ENCODE assay signal across 9 cellular contexts in the genomic region with DNA sequence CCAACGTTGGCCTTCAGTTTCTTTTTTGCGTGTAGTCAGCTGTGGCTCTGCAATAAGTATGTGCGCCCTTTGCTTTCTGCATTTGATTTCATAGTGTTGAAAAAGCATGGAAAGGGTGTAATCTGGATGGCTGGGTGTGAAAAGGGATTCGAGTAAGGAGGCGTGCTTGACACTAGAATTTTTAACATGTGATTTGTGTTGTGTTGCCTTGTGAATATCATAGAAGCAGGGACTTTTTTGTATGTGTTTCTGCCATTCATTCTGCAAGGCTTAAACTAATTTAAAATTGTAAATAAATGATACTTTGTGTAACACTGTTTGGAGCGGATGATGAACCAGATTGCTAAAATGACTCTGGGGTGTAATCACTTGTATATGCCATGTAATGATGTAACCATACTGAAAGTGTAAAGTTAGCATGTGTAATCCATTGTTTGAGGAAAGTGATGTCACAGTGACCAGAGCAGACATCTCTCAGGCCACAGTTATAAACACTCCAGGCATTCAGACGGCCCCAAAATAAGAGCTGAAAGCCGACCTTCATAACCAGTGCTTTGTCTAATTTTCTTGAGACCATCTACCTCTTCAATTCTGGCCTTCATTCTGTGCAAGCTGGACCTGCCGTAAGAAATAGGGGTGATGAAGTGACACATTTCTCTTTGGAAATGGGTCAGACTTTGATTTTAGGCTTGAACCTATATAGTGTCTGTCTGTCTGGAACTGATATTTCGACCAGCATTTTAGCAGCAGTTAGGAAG. TPM values are rescaled to one million over a fixed set of nuclear protein-coding genes. Genes with fewer than 3 reads are reported as not detected.
DNase-seq lines count a peak whose midpoint lies in the region; ATAC-seq, FAIRE-seq and TF ChIP-seq lines count a peak whose summit lies in the region.
"Had no signal": no experiment of that assay in that cellular context is flagged by ENCODE, and none has a peak within 500 bp of the region (broad histone marks: within the 10 kb centered on the region; RNA-seq: fewer than 3 reads in every experiment).

No MANE protein-coding gene starts in this region.

- DNase-seq in GM03348 (ENCODE audit: low spot score) (peak; percentile 39), GM12878 (ENCODE audit: low read depth, low spot score) (no peak), heart left ventricle (no peak), renal cortical epithelial cell (ENCODE audit: low read depth) (peak; percentile 4), NCI-H748 treated with DMSO at 0.1 percent for 48 hours (lab: John Stamatoyannopoulos, UW) (no peak), HEK293T (ENCODE audit: extremely low spot score) (no peak), NCI-H69 (lab: John Stamatoyannopoulos, UW) (no peak), posterior vena cava (ENCODE audit: low spot score) (no peak)
- DNase-seq: activated naive CD8-positive, alpha-beta T cell treated with anti-CD3 and anti-CD28 coated beads, Interleukin-2, amount 50 U/mL, for 24 hours had no signal

- SMC1A ChIA-PET in GM12878 (lab: Charles Lee; ENCODE audit: uncharacterized antibody, unreplicated experiment), result no interaction called here

- H3K4me3 ChIP-seq in GM12878 (no peak overlapping the region), heart left ventricle (peak overlapping the region in 11 of 12 donors; percentile 21 to 61 (median 53))

- H3K36me3 ChIP-seq in GM12878 (ENCODE audit: control insufficient read depth in 2 of 2, insufficient read depth in 2 of 2, low read length in 1 of 2), result no peaks in the 10 kb centered on the region
- H3K36me3 ChIP-seq in heart left ventricle, result no peaks in the 10 kb centered on the region

- TF ChIP-seq CTCF in GM12878 (IDR thresholded peaks at IDR 0.05 in 2 of 3, conservative IDR thresholded peaks at IDR 0.05 in 1 of 3; ENCODE audit: control insufficient read depth in 2 of 3, extremely low read depth in 1 of 3, insufficient read depth in 1 of 3, low read depth in 3 of 3, low read length in 3 of 3) (no peak), heart left ventricle (IDR thresholded peaks at IDR 0.05) (no peak)

- H3K9ac ChIP-seq in GM12878 (ENCODE audit: control insufficient read depth, insufficient read depth, low read length), result no peak overlapping the region

- RAD21 ChIA-PET in GM12878 (lab: Charles Lee; ENCODE audit: unreplicated experiment), result no interaction called here

- FAIRE-seq in GM12878 (lab: Jason Lieb, UNC), result no peak

- no peak overlapping the region for H3K4me2 ChIP-seq in GM12878 (ENCODE audit: control insufficient read depth, insufficient read depth)

- TF ChIP-seq RAD21 in GM12878 (IDR thresholded peaks at IDR 0.05; ENCODE audit: insufficient read depth, low read depth, low read length), result no peak

- TF ChIP-seq EP300 in GM12878 (IDR thresholded peaks at IDR 0.05; ENCODE audit: borderline replicate concordance in 1 of 2, control insufficient read depth in 1 of 2, low read depth in 2 of 2, low read length in 2 of 2), result no peak

- no peaks in the 10 kb centered on the region for H3K79me2 ChIP-seq in GM12878 (ENCODE audit: control insufficient read depth, insufficient read depth, low read length)

- in situ Hi-C loops in GM12878 (cut with MboI), result no loop called here

- ATAC-seq in GM12878 (peak; percentile 61), heart left ventricle (peak; percentile 12 to 73 (median 38))
- ATAC-seq: activated naive CD8-positive, alpha-beta T cell treated with anti-CD3 and anti-CD28 coated beads, Interleukin-2, amount 50 U/mL, for 24 hours had no signal

- H3K4me1 ChIP-seq in GM12878 (ENCODE audit: control insufficient read depth, insufficient read depth, low read length), result no peaks in the 10 kb centered on the region
- peaks cover 0 to 35% (median 11%) of the 10 kb centered on the region in 12 donors for H3K4me1 ChIP-seq in heart left ventricle

- no TSS peak for BruUV-seq in GM12878 (replicated peaks; lab: Mats Ljungman, UMichigan)

- no peaks in the 10 kb centered on the region for H3K9me3 ChIP-seq in GM12878 (replicated peaks; ENCODE audit: control insufficient read depth, insufficient read depth, low read length)
- no peaks in the 10 kb centered on the region for H3K9me3 ChIP-seq in heart left ventricle

- TF ChIP-seq POLR2A in GM12878 (IDR thresholded peaks at IDR 0.05; ENCODE audit: low read depth, low read length), result no peak
- no peak for TF ChIP-seq POLR2A in heart left ventricle (IDR thresholded peaks at IDR 0.05)

- POLR2A ChIA-PET in GM12878 (lab: Charles Lee) (no interaction called here), HEK293T (lab: Yijun Ruan, JAX) (interaction anchor here (1.0 kb wide), 1 partner anchor 269 kb away, joined by 4 read pairs; a partner anchor contains a TSS)

- H3K27me3 ChIP-seq in GM12878 (replicated peaks in 1 of 2; ENCODE audit: control insufficient read depth in 2 of 2, insufficient read depth in 2 of 2, low read length in 1 of 2) (no peaks in the 10 kb centered on the region; a peak in 1 of 4 replicates), heart left ventricle (no peaks in the 10 kb centered on the region)

- no peak overlapping the region for H3K27ac ChIP-seq in GM12878 (ENCODE audit: control insufficient read depth, insufficient read depth)
- peak overlapping the region; percentile 73 to 96 (median 88) for H3K27ac ChIP-seq in heart left ventricle

- intact Hi-C loops in GM12878 (cut with micrococcal nuclease; ENCODE audit: unreplicated experiment) (no loop called here), heart left ventricle (cut with DNase I) (no loop called here), posterior vena cava (cut with DNase I) (no loop called here)

- no peak overlapping the region for H2AFZ ChIP-seq in GM12878 (ENCODE audit: control insufficient read depth, low read depth, low read length)

- CTCF ChIA-PET in GM12878 (lab: Yijun Ruan, JAX), result interaction anchor here (1.1 kb wide), 1 partner anchor 12 kb away, joined by 3 read pairs; no protein-coding TSS in a partner anchor
- CTCF ChIA-PET in HEK293T (lab: Yijun Ruan, JAX), result no interaction called here

- H4K20me1 ChIP-seq in GM12878 (ENCODE audit: control insufficient read depth, insufficient read depth), result no peaks in the 10 kb centered on the region

- WGBS in GM12878 (ENCODE audit: insufficient coverage, insufficient replicate concordance, low lambda C conversion rate, missing lambda C conversion rate), result 55% methylated on average over 10 of the region's 10 CpGs
- 34 to 47% (median 35%) methylated on average over 10 of the region's 10 CpGs for WGBS in heart left ventricle, 4 donors

TF ChIP-seq in GM12878, 131 proteins besides CTCF, POLR2A, EP300 and RAD21 (continues in another document):
- TF ChIP-seq ATF7 (IDR thresholded peaks at IDR 0.05; ENCODE audit: low read depth) (no peak), RCOR1 (conservative IDR thresholded peaks at IDR 0.05; ENCODE audit: low read depth, low read length) (no peak), NFIC (IDR thresholded peaks at IDR 0.05; ENCODE audit: low read depth, low read length) (no peak)

TF ChIP-seq in HEK293T, 16 proteins besides CTCF, POLR2A, EP300 and RAD21:
- TF ChIP-seq BHLHE40 (IDR thresholded peaks at IDR 0.05; ENCODE audit: borderline replicate concordance) (no peak), SP1 (IDR thresholded peaks at IDR 0.05) (no peak)

RNA-seq across cellular contexts. Expression of a gene that starts 0.6 kb away (rescaled TPM):
- 0.64 and 1.1 TPM in 2 replicates for total RNA-seq in GM12878 (2013; cell fraction: nucleolus; rRNA removed)
- total RNA-seq in GM12878 (2014; rRNA removed), result 0.45 and 0.54 TPM in 2 replicates
- total RNA-seq in GM12878 (2014; rRNA removed; fragmentation: Illumina TruSeq; extraction: Trizol), result 0.97 and 1.6 TPM in 2 replicates
- 0.97 and 1.2 TPM in 2 replicates for total RNA-seq in GM12878 (2021)
- polyA plus RNA-seq in GM12878 (2011; ENCODE audit: low read depth), result 0.93 TPM
- 1.6 and 2.7 TPM in 2 replicates for polyA plus RNA-seq in GM12878 (2011; rRNA removed)
- 0.12 and 0.27 TPM in 2 replicates for polyA plus RNA-seq in GM12878 (2011; cell fraction: cytosol; rRNA removed)
- 1.4 TPM in 1 of 2 replicates, not detected in the other for polyA plus RNA-seq in GM12878 (2011; cell fraction: nucleus; rRNA removed)
- polyA plus RNA-seq in GM12878 (2012), result 1.5 and 1.7 TPM in 2 replicates
- polyA plus RNA-seq in GM12878 (2014; fragmentation: Illumina TruSeq; extraction: Trizol), result 1.7 and 3.0 TPM in 2 replicates
- polyA plus RNA-seq in GM12878 (2014; fragmentation: Nextera tagmentation; extraction: Ambion mirVana), result 1 to 10 TPM; 1.0 to 1.7 TPM
- 0.32 and 2.3 TPM in 2 replicates for polyA plus RNA-seq in GM12878 (2014; rRNA removed)
- 1 to 10 TPM; 3.5 TPM for polyA plus RNA-seq in GM12878 (2016; fragmentation: Nextera tagmentation; extraction: Ambion mirVana)
- polyA minus RNA-seq in GM12878 (2011; rRNA and poly(A)+ RNA removed), result 0.62 TPM in 1 of 2 replicates, not detected in the other
- polyA minus RNA-seq in GM12878 (2011; cell fraction: cytosol; rRNA and poly(A)+ RNA removed), result not detected in 2 replicates
- 0.77 TPM in 1 of 2 replicates, not detected in the other for polyA minus RNA-seq in GM12878 (2011; cell fraction: nucleus; rRNA and poly(A)+ RNA removed)
- 100 to 1,000 TPM in 6 of 9 donors, 10 to 100 TPM in 3; 52.1 to 357 (median 115) TPM for total RNA-seq in heart left ventricle
- 100 to 1,000 TPM; 152 to 193 TPM for polyA plus RNA-seq in heart left ventricle
- 2.1 TPM in 1 of 2 replicates, not detected in the other for total RNA-seq in renal cortical epithelial cell
- 10 to 100 TPM; 26.4 to 44.0 TPM for total RNA-seq in posterior vena cava

RNA-seq across cellular contexts. Expression of a gene that starts 6.8 kb away (rescaled TPM):
- total RNA-seq in GM12878 (2013; cell fraction: nucleolus; rRNA removed), result 0.15 and 0.20 TPM in 2 replicates
- total RNA-seq in GM12878 (2014; rRNA removed) (0.38 TPM in 1 of 2 replicates, not detected in the other), GM12878 (2014; rRNA removed; fragmentation: Illumina TruSeq; extraction: Trizol) (0.18 TPM in 2 replicates), GM12878 (2021) (0.19 TPM in 1 of 2 replicates, not detected in the other), heart left ventricle (1 to 10 TPM in 4 of 9 donors, under 1 TPM in 3, not detected in 2; 0.67 to 1.5 (median 1.0) TPM), renal cortical epithelial cell (3.1 and 3.6 TPM in 2 replicates), posterior vena cava (1 to 10 TPM; 1.5 to 1.7 TPM)
- not detected for polyA plus RNA-seq in GM12878 (2011; ENCODE audit: low read depth)
- polyA plus RNA-seq in GM12878 (2011; rRNA removed) (0.22 and 0.23 TPM in 2 replicates), GM12878 (2014; fragmentation: Illumina TruSeq; extraction: Trizol) (0.44 and 0.73 TPM in 2 replicates), GM12878 (2014; fragmentation: Nextera tagmentation; extraction: Ambion mirVana) (under 1 TPM; 0.22 to 0.55 TPM), GM12878 (2014; rRNA removed) (0.22 and 0.26 TPM in 2 replicates), GM12878 (2016; fragmentation: Nextera tagmentation; extraction: Ambion mirVana) (under 1 TPM; 0.29 to 0.46 TPM), heart left ventricle (1 to 10 TPM in 1 of 2 donors, under 1 TPM in 1; 0.65 to 1.1 TPM)
- polyA plus RNA-seq in GM12878 (2011; cell fraction: cytosol; rRNA removed), result 0.05 and 0.16 TPM in 2 replicates
- 0.29 and 0.30 TPM in 2 replicates for polyA plus RNA-seq in GM12878 (2011; cell fraction: nucleus; rRNA removed)
- 0.27 and 0.35 TPM in 2 replicates for polyA plus RNA-seq in GM12878 (2012)
- polyA minus RNA-seq in GM12878 (2011; rRNA and poly(A)+ RNA removed), result 0.21 and 0.22 TPM in 2 replicates
- polyA minus RNA-seq in GM12878 (2011; cell fraction: cytosol; rRNA and poly(A)+ RNA removed), result not detected in 2 replicates
- polyA minus RNA-seq in GM12878 (2011; cell fraction: nucleus; rRNA and poly(A)+ RNA removed), result 0.86 TPM in 1 of 2 replicates, not detected in the other

Comparison
In these comparisons a context has a peak if more than half of its experiments do, and no peak if none do; other contexts are left out.
1. DNase-seq: peak in GM03348 (single experiment) and renal cortical epithelial cell (single experiment); none in GM12878 (single experiment), heart left ventricle (0 of 5), NCI-H748 treated with DMSO at 0.1 percent for 48 hours (single experiment), HEK293T (single experiment), NCI-H69 (single experiment) and posterior vena cava (single experiment).